ENCODE assay signal across 1 cellular context in the genomic region with DNA sequence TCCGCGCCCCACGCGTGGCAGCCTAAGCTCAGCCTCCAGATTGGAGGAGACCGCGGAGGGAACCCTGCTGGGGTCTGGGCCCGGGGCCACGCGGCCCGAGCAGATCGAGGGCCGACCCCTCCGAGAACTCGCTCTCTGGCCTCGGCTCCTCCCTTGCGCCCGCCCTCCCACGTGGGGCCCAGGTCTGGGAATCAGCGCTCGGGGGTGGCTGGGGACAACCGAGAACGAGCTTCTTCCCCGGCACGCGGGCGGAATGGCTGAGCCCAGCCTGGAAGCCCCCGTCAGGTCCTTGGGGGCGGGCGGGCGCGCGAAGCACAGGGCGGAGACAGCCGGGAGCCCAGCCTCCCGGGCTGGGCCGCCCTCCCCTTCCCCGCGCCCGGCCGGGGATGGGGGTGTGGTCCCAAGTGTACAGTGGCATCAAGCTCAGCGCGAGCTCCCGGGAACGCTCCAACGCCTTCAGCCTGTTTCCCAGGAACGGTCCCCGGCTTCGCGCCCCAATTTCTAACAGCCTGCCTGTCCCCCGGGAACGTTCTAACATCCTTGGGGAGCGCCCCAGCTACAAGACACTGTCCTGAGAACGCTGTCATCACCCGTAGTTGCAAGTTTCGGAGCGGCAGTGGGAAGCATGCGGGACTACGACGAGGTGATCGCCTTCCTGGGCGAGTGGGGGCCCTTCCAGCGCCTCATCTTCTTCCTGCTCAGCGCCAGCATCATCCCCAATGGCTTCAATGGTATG.
TF ChIP-seq lines count a peak whose summit lies in the region.

A gene (plus strand): TSS at position 403 of the 736 bp plus-strand sequence. CDS start 223 bp downstream, at position 626.

TF ChIP-seq in IMR-90, 13 proteins besides CTCF, POLR2A, EP300 and RAD21:
- peak; percentile 72; the same call in 1 of the 2 replicates for TF ChIP-seq MXI1 (IDR thresholded peaks at IDR 0.05; ENCODE audit: borderline replicate concordance, low read depth, low read length)
- TF ChIP-seq, protein P1, sequence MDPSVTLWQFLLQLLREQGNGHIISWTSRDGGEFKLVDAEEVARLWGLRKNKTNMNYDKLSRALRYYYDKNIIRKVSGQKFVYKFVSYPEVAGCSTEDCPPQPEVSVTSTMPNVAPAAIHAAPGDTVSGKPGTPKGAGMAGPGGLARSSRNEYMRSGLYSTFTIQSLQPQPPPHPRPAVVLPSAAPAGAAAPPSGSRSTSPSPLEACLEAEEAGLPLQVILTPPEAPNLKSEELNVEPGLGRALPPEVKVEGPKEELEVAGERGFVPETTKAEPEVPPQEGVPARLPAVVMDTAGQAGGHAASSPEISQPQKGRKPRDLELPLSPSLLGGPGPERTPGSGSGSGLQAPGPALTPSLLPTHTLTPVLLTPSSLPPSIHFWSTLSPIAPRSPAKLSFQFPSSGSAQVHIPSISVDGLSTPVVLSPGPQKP (IDR thresholded peaks at IDR 0.05; ENCODE audit: borderline replicate concordance, low read depth, low read length), result no peak
- TF ChIP-seq MAZ (IDR thresholded peaks at IDR 0.05; ENCODE audit: borderline replicate concordance, low read depth, low read length), result no peak; the same call in 1 of the 2 replicates
- peak; percentile 80 for TF ChIP-seq BHLHE40 (IDR thresholded peaks at IDR 0.05; ENCODE audit: low read depth, low read length)
- TF ChIP-seq, protein P2, sequence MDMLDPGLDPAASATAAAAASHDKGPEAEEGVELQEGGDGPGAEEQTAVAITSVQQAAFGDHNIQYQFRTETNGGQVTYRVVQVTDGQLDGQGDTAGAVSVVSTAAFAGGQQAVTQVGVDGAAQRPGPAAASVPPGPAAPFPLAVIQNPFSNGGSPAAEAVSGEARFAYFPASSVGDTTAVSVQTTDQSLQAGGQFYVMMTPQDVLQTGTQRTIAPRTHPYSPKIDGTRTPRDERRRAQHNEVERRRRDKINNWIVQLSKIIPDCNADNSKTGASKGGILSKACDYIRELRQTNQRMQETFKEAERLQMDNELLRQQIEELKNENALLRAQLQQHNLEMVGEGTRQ (IDR thresholded peaks at IDR 0.05; ENCODE audit: low read depth, low read length), result peak; percentile 90
TF ChIP-seq in IMR-90: peak in this region for 3.
